Comparison of ENCODE assay signal across 22 cellular contexts in genomic region chr11:131295986-131296385, GRCh38.
"Had no signal": no experiment of that assay in that cellular context is flagged by ENCODE, and none has a peak within 500 bp of the region (broad histone marks: within the 10 kb centered on the region; RNA-seq: fewer than 3 reads in every experiment).

No MANE protein-coding gene starts in this region.

- H3K4me3 ChIP-seq: colonic mucosa, heart left ventricle, left lung, lower lobe of right lung, pancreas, right atrium auricular region, sigmoid colon, tibial artery, upper lobe of left lung, uterus had no signal

- H3K4me1 ChIP-seq: colonic mucosa, foreskin keratinocyte, heart left ventricle, left lung, lower lobe of right lung, pancreas, right atrium auricular region, sigmoid colon, tibial artery, upper lobe of left lung, uterus had no signal

- H3K27me3 ChIP-seq: colonic mucosa, foreskin keratinocyte, pancreas, right atrium auricular region, sigmoid colon, upper lobe of left lung, uterus had no signal

- DNase-seq: colonic mucosa; dermis blood vessel endothelial cell; effector CD4-positive, alpha-beta T cell; endodermal cell; erythroblast; foreskin keratinocyte; heart left ventricle; left lung; lower lobe of right lung; mesenchymal stem cell; naive thymus-derived CD8-positive, alpha-beta T cell; pancreas; sigmoid colon; small intestine; stimulated activated CD4-positive, alpha-beta T cell treated with anti-CD3 and anti-CD28 coated beads, Interleukin-12 subunit alpha, Interleukin-12 subunit beta, amount 100 ng/mL, for 4 hours; stimulated activated naive CD4-positive, alpha-beta T cell treated with Interleukin-2 at 50 U/mL for 16 hours; tibial artery; upper lobe of left lung; uterus had no signal

- FAIRE-seq: endothelial cell of umbilical vein, islet of Langerhans, pancreas, small intestine had no signal

- ATAC-seq: foreskin keratinocyte; heart left ventricle; left lung; lower lobe of right lung; naive thymus-derived CD8-positive, alpha-beta T cell; pancreas had no signal

- H3K27ac ChIP-seq: colonic mucosa, foreskin keratinocyte, heart left ventricle, left lung, lower lobe of right lung, pancreas, right atrium auricular region, sigmoid colon, tibial artery, upper lobe of left lung, uterus had no signal

- H3K36me3 ChIP-seq: colonic mucosa, heart left ventricle, left lung, lower lobe of right lung, pancreas, right atrium auricular region, sigmoid colon, tibial artery, upper lobe of left lung, uterus had no signal
